ENCODE assay signal across 1 cellular context in the genomic region with DNA sequence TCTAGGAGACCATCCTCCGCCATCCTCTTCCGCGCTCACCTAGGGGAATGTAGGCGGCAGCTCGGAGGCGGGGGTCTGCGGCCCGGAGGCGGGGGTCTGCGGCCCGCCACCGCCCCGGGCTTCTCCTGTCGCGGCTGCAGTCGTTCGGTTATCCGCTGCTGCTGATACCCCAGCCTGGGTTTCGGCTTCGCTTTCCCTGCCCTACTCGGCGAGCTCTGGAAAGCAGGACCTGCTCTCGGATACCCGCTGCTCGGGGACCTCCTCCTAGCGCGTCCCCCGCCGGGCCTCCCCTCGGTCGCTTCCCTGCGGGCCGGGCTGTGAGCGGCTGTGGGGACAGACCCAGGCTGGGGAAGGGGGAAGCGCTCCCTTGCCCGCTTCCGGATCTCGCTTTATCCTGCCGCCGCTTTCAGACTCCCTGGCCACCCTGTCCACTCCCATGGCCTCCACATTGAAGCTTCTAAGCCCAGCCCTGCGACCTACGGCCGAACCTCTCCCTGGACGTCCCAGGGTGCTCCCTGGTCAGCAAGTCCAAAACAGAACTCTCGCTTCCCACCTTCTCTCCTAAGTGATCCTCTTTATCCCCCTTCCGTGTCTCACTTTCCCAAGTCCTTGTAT.
TF ChIP-seq lines count a peak whose summit lies in the region.

No MANE protein-coding gene starts in this region.

TF ChIP-seq in liver, 16 proteins besides CTCF, POLR2A, EP300 and RAD21 (continued from another document):
- TF ChIP-seq, protein P1, sequence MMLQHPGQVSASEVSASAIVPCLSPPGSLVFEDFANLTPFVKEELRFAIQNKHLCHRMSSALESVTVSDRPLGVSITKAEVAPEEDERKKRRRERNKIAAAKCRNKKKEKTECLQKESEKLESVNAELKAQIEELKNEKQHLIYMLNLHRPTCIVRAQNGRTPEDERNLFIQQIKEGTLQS (IDR thresholded peaks at IDR 0.05) = no peak
- TF ChIP-seq FOXA1 (IDR thresholded peaks at IDR 0.05) (no peak), JUND (IDR thresholded peaks at IDR 0.05) (no peak), HNF4G (IDR thresholded peaks at IDR 0.05) (no peak)
- TF ChIP-seq, protein P2, sequence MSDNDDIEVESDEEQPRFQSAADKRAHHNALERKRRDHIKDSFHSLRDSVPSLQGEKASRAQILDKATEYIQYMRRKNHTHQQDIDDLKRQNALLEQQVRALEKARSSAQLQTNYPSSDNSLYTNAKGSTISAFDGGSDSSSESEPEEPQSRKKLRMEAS (IDR thresholded peaks at IDR 0.05) = no peak
- TF ChIP-seq, protein P3, sequence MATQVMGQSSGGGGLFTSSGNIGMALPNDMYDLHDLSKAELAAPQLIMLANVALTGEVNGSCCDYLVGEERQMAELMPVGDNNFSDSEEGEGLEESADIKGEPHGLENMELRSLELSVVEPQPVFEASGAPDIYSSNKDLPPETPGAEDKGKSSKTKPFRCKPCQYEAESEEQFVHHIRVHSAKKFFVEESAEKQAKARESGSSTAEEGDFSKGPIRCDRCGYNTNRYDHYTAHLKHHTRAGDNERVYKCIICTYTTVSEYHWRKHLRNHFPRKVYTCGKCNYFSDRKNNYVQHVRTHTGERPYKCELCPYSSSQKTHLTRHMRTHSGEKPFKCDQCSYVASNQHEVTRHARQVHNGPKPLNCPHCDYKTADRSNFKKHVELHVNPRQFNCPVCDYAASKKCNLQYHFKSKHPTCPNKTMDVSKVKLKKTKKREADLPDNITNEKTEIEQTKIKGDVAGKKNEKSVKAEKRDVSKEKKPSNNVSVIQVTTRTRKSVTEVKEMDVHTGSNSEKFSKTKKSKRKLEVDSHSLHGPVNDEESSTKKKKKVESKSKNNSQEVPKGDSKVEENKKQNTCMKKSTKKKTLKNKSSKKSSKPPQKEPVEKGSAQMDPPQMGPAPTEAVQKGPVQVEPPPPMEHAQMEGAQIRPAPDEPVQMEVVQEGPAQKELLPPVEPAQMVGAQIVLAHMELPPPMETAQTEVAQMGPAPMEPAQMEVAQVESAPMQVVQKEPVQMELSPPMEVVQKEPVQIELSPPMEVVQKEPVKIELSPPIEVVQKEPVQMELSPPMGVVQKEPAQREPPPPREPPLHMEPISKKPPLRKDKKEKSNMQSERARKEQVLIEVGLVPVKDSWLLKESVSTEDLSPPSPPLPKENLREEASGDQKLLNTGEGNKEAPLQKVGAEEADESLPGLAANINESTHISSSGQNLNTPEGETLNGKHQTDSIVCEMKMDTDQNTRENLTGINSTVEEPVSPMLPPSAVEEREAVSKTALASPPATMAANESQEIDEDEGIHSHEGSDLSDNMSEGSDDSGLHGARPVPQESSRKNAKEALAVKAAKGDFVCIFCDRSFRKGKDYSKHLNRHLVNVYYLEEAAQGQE (IDR thresholded peaks at IDR 0.05) = no peak
TF ChIP-seq in liver: peak in this region for 0.
